Comparison of ENCODE assay signal across 8 cellular contexts in genomic region chr4:68375667-68376559, GRCh38. TPM values are rescaled to one million over a fixed set of nuclear protein-coding genes. Genes with fewer than 3 reads are reported as not detected.
A peak's percentile ranks its signal among the peaks of the same experiment; 100 is the strongest.
DNase-seq lines count a peak whose midpoint lies in the region; ATAC-seq and TF ChIP-seq lines count a peak whose summit lies in the region.

No MANE protein-coding gene starts in this region.

- ATAC-seq in GM21367 (IDR thresholded peaks at IDR 0.05; ENCODE audit: unreplicated experiment), result peak; percentile 64
- ATAC-seq in Panc1, result peak; percentile 93

- peak overlapping the region; percentile 82 for H3K4me3 Mint-ChIP-seq in neural progenitor cell

- H2AFZ ChIP-seq in neural progenitor cell (replicated peaks), result peak overlapping the region; percentile 98

- H3F3A ChIP-seq in neural progenitor cell (ENCODE audit: low read depth), result no peaks in the 10 kb centered on the region

- BruUV-seq in Panc1 (replicated peaks; lab: Mats Ljungman, UMichigan), result no TSS peak

- H3K36me3 ChIP-seq in Panc1 (ENCODE audit: control insufficient read depth, insufficient read depth, low read length) (no peaks in the 10 kb centered on the region), neural progenitor cell (no peaks in the 10 kb centered on the region)

- intact Hi-C loops in Panc1 (cut with micrococcal nuclease; ENCODE audit: unreplicated experiment), result loop anchor here (2.0 kb wide), 1 partner anchor 103 kb away; no protein-coding TSS in a partner anchor

- peak overlapping the region in 1 of 2 experiments; percentile 31; a peak in 2 of 4 replicates for H3K4me3 ChIP-seq in Panc1 (ENCODE audit: low read depth in 2 of 2, low read length in 2 of 2)
- H3K4me3 ChIP-seq in fibroblast of the aortic adventitia (ENCODE audit: low read depth, low read length), result peak overlapping the region; percentile 26
- peak overlapping the region; percentile 44 for H3K4me3 ChIP-seq in neural progenitor cell

- TF ChIP-seq CTCF in Panc1 (IDR thresholded peaks at IDR 0.05) (peak; percentile 78), fibroblast of the aortic adventitia (IDR thresholded peaks at IDR 0.05; ENCODE audit: insufficient read depth, low read length) (peak; percentile 97), neural progenitor cell (IDR thresholded peaks at IDR 0.05) (peak; percentile 76)

- H3K9ac ChIP-seq in neural progenitor cell, result no peak overlapping the region

- DNase-seq in DMS79 treated with DMSO at 0.1 percent for 48 hours (lab: John Stamatoyannopoulos, UW), result peak; percentile 13
- DNase-seq in HK-2 (ENCODE audit: unreplicated experiment), result peak; percentile 27
- peak; percentile 48 for DNase-seq in Panc1 (ENCODE audit: low read depth, low spot score)
- DNase-seq in activated effector memory CD4-positive, alpha-beta T cell treated with anti-CD3 and anti-CD28 coated beads, Interleukin-2, amount 50 U/mL, for 16 hours, result peak; percentile 67
- DNase-seq in fibroblast of the aortic adventitia (ENCODE audit: low read depth), result peak; percentile 74
- DNase-seq in neural progenitor cell (ENCODE audit: low spot score), result peak; percentile 69
- DNase-seq in mesenteric fat pad (ENCODE audit: low spot score), result no peak

- peaks cover 2% of the 10 kb centered on the region for H3K27me3 Mint-ChIP-seq in neural progenitor cell (ENCODE audit: insufficient read depth, low read depth)

- no peaks in the 10 kb centered on the region for H3K79me2 ChIP-seq in neural progenitor cell (ENCODE audit: low read depth)

- peaks cover 11% of the 10 kb centered on the region for H3K4me1 Mint-ChIP-seq in neural progenitor cell

- H3K27ac Mint-ChIP-seq in neural progenitor cell, result no peak overlapping the region

- CTCF ChIA-PET in Panc1 (lab: Charles Lee), result interaction anchor here (0.6 kb wide), 1 partner anchor 844 kb away, joined by 3 read pairs; no protein-coding TSS in a partner anchor

- H3K36me3 Mint-ChIP-seq in neural progenitor cell, result no peaks in the 10 kb centered on the region

- in situ Hi-C loops in Panc1 (cut with HindIII; ENCODE audit: low pct_unique_long_range_greater_than_20kb, low sequenced_read_pairs), result no loop called here

- H3K9me3 Mint-ChIP-seq in neural progenitor cell, result no peaks in the 10 kb centered on the region

- H3K4me2 ChIP-seq in neural progenitor cell, result peak overlapping the region; percentile 81

- H4K20me1 ChIP-seq in neural progenitor cell (ENCODE audit: low read depth), result no peaks in the 10 kb centered on the region

- H3K4me1 ChIP-seq in Panc1 (ENCODE audit: control insufficient read depth, insufficient read depth, low read length) (no peaks in the 10 kb centered on the region), neural progenitor cell (peaks cover 7% of the 10 kb centered on the region)

- H3K9me3 ChIP-seq in Panc1 (ENCODE audit: control insufficient read depth, insufficient read depth, low read depth, low read length) (no peaks in the 10 kb centered on the region), neural progenitor cell (ENCODE audit: low read depth) (no peaks in the 10 kb centered on the region)

- H3K27ac ChIP-seq in Panc1 (ENCODE audit: low read length) (no peak overlapping the region), neural progenitor cell (no peak overlapping the region)

- POLR2A ChIA-PET in Panc1 (lab: Charles Lee), result no interaction called here

- H3K27me3 ChIP-seq in Panc1 (ENCODE audit: control insufficient read depth, insufficient read depth, low read length) (no peaks in the 10 kb centered on the region), neural progenitor cell (no peaks in the 10 kb centered on the region)

RNA-seq across cellular contexts. Expression of gene YTHDC1, which starts 26.0 kb away (rescaled TPM):
- 44.5 TPM for total RNA-seq in Panc1 (2021; ENCODE audit: unreplicated experiment)
- polyA plus RNA-seq in Panc1 (2012; ENCODE audit: insufficient read length), result 36.2 TPM
- total RNA-seq in fibroblast of the aortic adventitia (ENCODE audit: low replicate concordance), result 39.3 and 166 TPM in 2 replicates
- 73.0 and 108 TPM in 2 replicates for total RNA-seq in neural progenitor cell (ENCODE audit: low replicate concordance)
- total RNA-seq in mesenteric fat pad, result 61.7 TPM
